In genomic region chr19:56538254-56538760, GRCh38 we compare ENCODE assay signal across 8 cellular contexts. TPM values are rescaled to one million over a fixed set of nuclear protein-coding genes. Genes with fewer than 3 reads are reported as not detected.
DNase-seq lines count a peak whose midpoint lies in the region; ATAC-seq, FAIRE-seq and TF ChIP-seq lines count a peak whose summit lies in the region.

No MANE protein-coding gene starts in this region.

- TF ChIP-seq CTCF in choroid plexus epithelial cell (conservative IDR thresholded peaks at IDR 0.05; ENCODE audit: low read depth, low read length) (no peak), kidney (IDR thresholded peaks at IDR 0.05; ENCODE audit: borderline replicate concordance, extremely low read depth, insufficient read depth) (no peak)

- peak overlapping the region; percentile 92 to 95 for H3K27ac ChIP-seq in kidney (ENCODE audit: low read depth in 2 of 2, low read length in 2 of 2)

- DNase-seq in DMS53 treated with DMSO at 0.1 percent for 48 hours (lab: John Stamatoyannopoulos, UW; ENCODE audit: unreplicated experiment) (peak; percentile 84), NCI-H2171 (lab: John Stamatoyannopoulos, UW) (peak; percentile 89), choroid plexus epithelial cell (ENCODE audit: low read depth) (peak; percentile 94), kidney (peak; percentile 98)
- DNase-seq in activated CD4-positive, alpha-beta T cell treated with anti-CD3 and anti-CD28 coated beads for 48 hours: peak; percentile 92
- peak; percentile 85 for DNase-seq in stimulated activated CD4-positive, alpha-beta T cell treated with anti-CD3 and anti-CD28 coated beads, Interleukin-12 subunit alpha, Interleukin-12 subunit beta, amount 100 ng/mL, for 4 hours

- peaks cover 6 to 43% of the 10 kb centered on the region in 2 donors for H3K9me3 ChIP-seq in kidney (ENCODE audit: control insufficient read depth in 1 of 2, low read length in 2 of 2)

- intact Hi-C loops in kidney (cut with DNase I): no loop called here

- H3K4me1 ChIP-seq in kidney (ENCODE audit: control insufficient read depth in 1 of 2, insufficient read depth in 1 of 2, low read depth in 1 of 2, low read length in 2 of 2): peaks cover 7 to 10% of the 10 kb centered on the region in 2 donors

- ATAC-seq in HG02642 (IDR thresholded peaks at IDR 0.05; ENCODE audit: poor library complexity, unreplicated experiment) (peak; percentile 91), GM21723 (IDR thresholded peaks at IDR 0.05; ENCODE audit: unreplicated experiment) (no peak)

- FAIRE-seq in kidney (lab: Jason Lieb, UNC): no peak

- peak overlapping the region; percentile 64 to 66 for H3K9ac ChIP-seq in kidney (ENCODE audit: low read length in 2 of 2)

- H3K4me3 ChIP-seq in choroid plexus epithelial cell (ENCODE audit: low read depth, low read length): peak overlapping the region; percentile 98
- peak overlapping the region; percentile 73 to 84 for H3K4me3 ChIP-seq in kidney (ENCODE audit: low read length in 2 of 2)

- H3K36me3 ChIP-seq in kidney (ENCODE audit: control insufficient read depth in 1 of 2, insufficient read depth in 2 of 2, low read length in 2 of 2): peaks cover 3 to 7% of the 10 kb centered on the region in 2 donors

RNA-seq across cellular contexts. Expression of gene ZFP28, which starts 0.4 kb away (rescaled TPM):
- 11.6 TPM for total RNA-seq in kidney
- 3.4 TPM for polyA plus RNA-seq in kidney (ENCODE audit: insufficient read depth, low read depth, low replicate concordance)

RNA-seq across cellular contexts. Expression of gene ZNF470, which starts 29.0 kb away (rescaled TPM):
- total RNA-seq in kidney: 6.6 TPM
- polyA plus RNA-seq in kidney (ENCODE audit: insufficient read depth, low read depth, low replicate concordance): 5.1 TPM

RNA-seq across cellular contexts. Expression of gene ZNF471, which starts 30.7 kb away (rescaled TPM):
- total RNA-seq in kidney: 9.3 TPM
- polyA plus RNA-seq in kidney (ENCODE audit: insufficient read depth, low read depth, low replicate concordance): 2.6 TPM

RNA-seq across cellular contexts. Expression of gene ZNF71, which starts 56.8 kb away (rescaled TPM):
- total RNA-seq in kidney: 7.6 TPM
- polyA plus RNA-seq in kidney (ENCODE audit: insufficient read depth, low read depth, low replicate concordance): 3.5 TPM
